Comparison of ENCODE assay signal across 26 cellular contexts in genomic region chr15:27550635-27551034, GRCh38.
"Had no signal": no experiment of that assay in that cellular context is flagged by ENCODE, and none has a peak within 500 bp of the region (broad histone marks: within the 10 kb centered on the region; RNA-seq: fewer than 3 reads in every experiment).

No MANE protein-coding gene starts in this region.

- ATAC-seq: left colon; natural killer cell; right cardiac atrium; sciatic nerve; stimulated activated naive B cell treated with anti-CD40 and anti-IgM and Interleukin-4, amounts not matched to agents 10 μg/mL and 1 μg/mL and 100 μg/mL, for 72 hours; stimulated activated naive CD8-positive, alpha-beta T cell treated with anti-CD3 and anti-CD28 coated beads, Interleukin-15, Interleukin-2, amounts not matched to agents 100 U/mL and 50 U/mL, for 24 hours had no signal

- H3K9me3 ChIP-seq: left ventricle myocardium inferior, ovary, testis, thyroid gland, upper lobe of left lung, vagina had no signal

- H3K9ac ChIP-seq: neural progenitor cell had no signal

- H3K27ac ChIP-seq: left ventricle myocardium inferior, neural progenitor cell, ovary, skin epidermis, stomach, testis, thyroid gland, transverse colon, upper lobe of left lung, vagina had no signal

- H3K36me3 ChIP-seq: left ventricle myocardium inferior, neural progenitor cell, ovary, stomach, thyroid gland, transverse colon, upper lobe of left lung, vagina had no signal

- DNase-seq: left colon; left ventricle myocardium inferior; mesendoderm; naive B cell; natural killer cell; nephron progenitor cell; ovary; retina; right cardiac atrium; stimulated activated CD4-positive, alpha-beta T cell treated with anti-CD3 and anti-CD28 coated beads, Interleukin-12 subunit alpha, Interleukin-12 subunit beta, amount 100 ng/mL, for 4 hours; stimulated activated CD4-positive, alpha-beta T cell treated with anti-CD3 and anti-CD28 coated beads, Interleukin-15, amount 100 ng/mL, for 24 hours; stimulated activated CD4-positive, alpha-beta T cell treated with anti-CD3 and anti-CD28 coated beads, Interleukin-2, amount 100 ng/mL, for 24 hours; stimulated activated CD4-positive, alpha-beta T cell treated with anti-CD3 and anti-CD28 coated beads, Interleukin-4, amount 100 ng/mL, for 1 hour; stimulated activated naive B cell treated with anti-CD40 and anti-IgM and Interleukin-4, amounts not matched to agents 10 μg/mL and 1 μg/mL and 100 μg/mL, for 72 hours; stimulated activated naive CD8-positive, alpha-beta T cell treated with anti-CD3 and anti-CD28 coated beads, Interleukin-15, Interleukin-2, amounts not matched to agents 100 U/mL and 50 U/mL, for 24 hours; stomach; testis; thyroid gland; transverse colon; upper lobe of left lung had no signal

- H3K4me2 ChIP-seq: neural progenitor cell had no signal

- H3K4me1 ChIP-seq: left ventricle myocardium inferior, neural progenitor cell, stomach, testis, thyroid gland, transverse colon, upper lobe of left lung, vagina had no signal

- H3K27me3 ChIP-seq: neural progenitor cell, ovary, stomach, testis, thyroid gland, transverse colon, upper lobe of left lung, vagina had no signal

- H3K4me3 ChIP-seq: left ventricle myocardium inferior, lung, neural progenitor cell, ovary, skin epidermis, stomach, testis, thyroid gland, transverse colon, upper lobe of left lung, vagina had no signal

- H2AFZ ChIP-seq: neural progenitor cell had no signal

- FAIRE-seq: keratinocyte had no signal
